In genomic region chr2:110097506-110098220, GRCh38 we compare ENCODE assay signal across 23 cellular contexts. TPM values are rescaled to one million over a fixed set of nuclear protein-coding genes. Genes with fewer than 3 reads are reported as not detected.
DNase-seq lines count a peak whose midpoint lies in the region; ATAC-seq, FAIRE-seq and TF ChIP-seq lines count a peak whose summit lies in the region.
"Had no signal": no experiment of that assay in that cellular context is flagged by ENCODE, and none has a peak within 500 bp of the region (broad histone marks: within the 10 kb centered on the region; RNA-seq: fewer than 3 reads in every experiment).

No MANE protein-coding gene starts in this region.

- 67 to 68% methylated on average over 14 of the region's 14 CpGs for WGBS in upper lobe of left lung, 2 donors
- 89% methylated on average over 14 of the region's 14 CpGs for WGBS in smooth muscle cell (ENCODE audit: low lambda C conversion rate)

- TF ChIP-seq CTCF in PC-9 (conservative IDR thresholded peaks at IDR 0.05) (no peak), coronary artery (IDR thresholded peaks at IDR 0.05) (no peak), upper lobe of left lung (IDR thresholded peaks at IDR 0.05) (no peak), smooth muscle cell (IDR thresholded peaks at IDR 0.05; ENCODE audit: borderline replicate concordance, insufficient read depth, poor library complexity, severe bottlenecking) (no peak)

- no peak overlapping the region for H3K9ac ChIP-seq in smooth muscle cell (ENCODE audit: low read depth)
- H3K9ac ChIP-seq: parathyroid adenoma had no signal

- BruUV-seq in PC-9 (replicated peaks; lab: Mats Ljungman, UMichigan), result no TSS peak

- H4K20me1 ChIP-seq in PC-9 (ENCODE audit: insufficient read depth) (no peaks in the 10 kb centered on the region), smooth muscle cell (ENCODE audit: low read depth) (no peaks in the 10 kb centered on the region)

- H3K27ac ChIP-seq in PC-9, result peak overlapping the region; percentile 100
- H3K27ac ChIP-seq in coronary artery, result no peak overlapping the region
- H3K27ac ChIP-seq in upper lobe of left lung, result peak overlapping the region in 2 of 4 donors; percentile 63 to 89
- no peak overlapping the region for H3K27ac ChIP-seq in smooth muscle cell (ENCODE audit: low read depth)
- H3K27ac ChIP-seq: parathyroid adenoma had no signal

- peaks cover 63% of the 10 kb centered on the region for H3K4me1 ChIP-seq in PC-9 (replicated peaks; ENCODE audit: insufficient read depth)
- H3K4me1 ChIP-seq in upper lobe of left lung, result peaks cover 39 to 73% (median 55%) of the 10 kb centered on the region in 4 donors
- no peaks in the 10 kb centered on the region for H3K4me1 ChIP-seq in smooth muscle cell (ENCODE audit: low read depth)

- peak in 1 of 2 donors; percentile 50 for ATAC-seq in upper lobe of left lung (ENCODE audit: low FRiP score in 2 of 2)
- no peak for ATAC-seq in HG03097 (IDR thresholded peaks at IDR 0.05; ENCODE audit: low FRiP score, unreplicated experiment)
- ATAC-seq: right cardiac atrium; stimulated activated memory B cell treated with anti-CD40 and anti-IgM and Interleukin-4, amounts not matched to agents 10 μg/mL and 1 μg/mL and 100 μg/mL, for 72 hours had no signal

- no peak overlapping the region for H2AFZ ChIP-seq in PC-9
- no peak overlapping the region for H2AFZ ChIP-seq in smooth muscle cell (ENCODE audit: low read depth)
- H2AFZ ChIP-seq: parathyroid adenoma had no signal

- peak overlapping the region; percentile 63 for H3K4me2 ChIP-seq in PC-9
- no peak overlapping the region for H3K4me2 ChIP-seq in smooth muscle cell

- peaks cover 3% of the 10 kb centered on the region for H3K36me3 ChIP-seq in PC-9 (ENCODE audit: low read depth)
- no peaks in the 10 kb centered on the region for H3K36me3 ChIP-seq in upper lobe of left lung
- H3K36me3 ChIP-seq in smooth muscle cell (ENCODE audit: low read depth), result no peaks in the 10 kb centered on the region

- no peaks in the 10 kb centered on the region for H3K9me2 ChIP-seq in PC-9 (ENCODE audit: insufficient read depth)

- DNase-seq in PC-9 (peak; percentile 86 to 90), coronary artery (ENCODE audit: low spot score) (peak; percentile 52), left kidney (ENCODE audit: low read depth, low spot score) (peak; percentile 22), upper lobe of left lung (peak; percentile 69 to 91), H54 (ENCODE audit: insufficient read length, low spot score) (no peak), NCI-H1048 (lab: John Stamatoyannopoulos, UW) (no peak), smooth muscle cell (lab: John Stamatoyannopoulos, UW; ENCODE audit: unreplicated experiment) (no peak)
- DNase-seq: activated CD8-positive, alpha-beta memory T cell treated with anti-CD3 and anti-CD28 coated beads for 24 hours; CD4-positive, CD25-positive, alpha-beta regulatory T cell; effector CD8-positive, alpha-beta T cell; HCEC 1CT; NCI-H1436 treated with DMSO at 0.1 percent for 48 hours; NCI-H2107; NCI-H82; right cardiac atrium; Right ventricle myocardium superior; stimulated activated CD4-positive, alpha-beta T cell treated with anti-CD3 and anti-CD28 coated beads, Interleukin-4, amount 100 ng/mL, for 24 hours had no signal

- peak in 1 of 4 donors; percentile 37 for TF ChIP-seq EP300 in upper lobe of left lung (IDR thresholded peaks at IDR 0.05)

- H3K79me2 ChIP-seq in PC-9 (ENCODE audit: low read depth) (peaks cover 42% of the 10 kb centered on the region), smooth muscle cell (ENCODE audit: low read depth) (no peaks in the 10 kb centered on the region)
- H3K79me2 ChIP-seq: parathyroid adenoma had no signal

- H3K9me3 ChIP-seq in PC-9 (ENCODE audit: insufficient read depth, low read depth) (no peaks in the 10 kb centered on the region), upper lobe of left lung (no peaks in the 10 kb centered on the region), smooth muscle cell (replicated peaks; ENCODE audit: low read depth) (no peaks in the 10 kb centered on the region)

- TF ChIP-seq POLR2A in upper lobe of left lung (IDR thresholded peaks at IDR 0.05) (no peak), H54 (IDR thresholded peaks at IDR 0.05; ENCODE audit: low read depth, low read length) (no peak)

- FAIRE-seq in H54 (lab: Jason Lieb, UNC), result no peak
- FAIRE-seq: D721Med, GM18507 had no signal

- H3K4me3 ChIP-seq in PC-9 (peak overlapping the region; percentile 23; the same call in 1 of the 2 replicates), coronary artery (no peak overlapping the region), upper lobe of left lung (no peak overlapping the region), smooth muscle cell (no peak overlapping the region)

- H3K27me3 ChIP-seq in PC-9 (ENCODE audit: insufficient read depth, low read depth) (no peaks in the 10 kb centered on the region), upper lobe of left lung (no peaks in the 10 kb centered on the region), smooth muscle cell (ENCODE audit: low read depth) (no peaks in the 10 kb centered on the region)

- H3F3A ChIP-seq in PC-9 (ENCODE audit: insufficient read depth, low read depth) (peaks cover 52% of the 10 kb centered on the region), smooth muscle cell (ENCODE audit: low read depth) (peaks cover 8% of the 10 kb centered on the region)

- POLR2A ChIA-PET in PC-9 (lab: Charles Lee; ENCODE audit: unreplicated experiment), result interaction anchor here (0.9 kb wide), 1 partner anchor 8 kb away, joined by 4 read pairs; no protein-coding TSS in a partner anchor

- intact Hi-C loops in PC-9 (cut with micrococcal nuclease; ENCODE audit: unreplicated experiment), result no loop called here

- CTCF ChIA-PET in PC-9 (lab: Charles Lee), result interaction anchor here (0.5 to 2.0 kb wide), 4 partner anchors 15 to 59 kb away, joined by 3 to 6 read pairs (median 4); partner anchors contain the start of gene MALL

RNA-seq across cellular contexts. Expression of gene MALL, which starts 18.0 kb away (rescaled TPM):
- total RNA-seq in PC-9 (2021) (28.1 and 32.4 TPM in 2 replicates), upper lobe of left lung (100 to 1,000 TPM in 4 of 6 donors, 10 to 100 TPM in 2; 40.9 to 203 (median 120) TPM), smooth muscle cell (2.2 and 4.4 TPM in 2 replicates)
- polyA plus RNA-seq in smooth muscle cell, result 3.4 and 4.2 TPM in 2 replicates
- total RNA-seq: T-helper 2 cell treated with Interferon-gamma antibody and Interleukin-4, amounts not matched to agents 100 ng/mL and 5 ng/mL, for 36 hours had no signal

Comparison
In these comparisons a context has a peak if more than half of its experiments do, and no peak if none do; other contexts are left out.
1. DNase-seq: peak in PC-9 (2 of 2), coronary artery (single experiment), left kidney (single experiment) and upper lobe of left lung (2 of 2); none in H54 (single experiment), NCI-H1048 (single experiment) and smooth muscle cell (single experiment).